In genomic region chr22:50524664-50525103, GRCh38 we compare ENCODE assay signal across 8 cellular contexts. TPM values are rescaled to one million over a fixed set of nuclear protein-coding genes. Genes with fewer than 3 reads are reported as not detected.
DNase-seq lines count a peak whose midpoint lies in the region; ATAC-seq and TF ChIP-seq lines count a peak whose summit lies in the region.

No MANE protein-coding gene starts in this region.

- intact Hi-C loops in esophagus squamous epithelium (cut with DNase I): loop anchor here (10.0 kb wide), 1 partner anchor 90 kb away; no protein-coding TSS in a partner anchor

- H3K36me3 ChIP-seq in GM23338 (ENCODE audit: insufficient read depth) (no peaks in the 10 kb centered on the region; the same call in 1 of the 2 replicates), esophagus squamous epithelium (peaks cover 25 to 44% (median 28%) of the 10 kb centered on the region in 3 donors)

- H3K36me3 Mint-ChIP-seq in GM23338 (ENCODE audit: low read depth): peaks cover 13% of the 10 kb centered on the region

- H3K4me1 Mint-ChIP-seq in GM23338: peaks cover 11% of the 10 kb centered on the region

- DNase-seq in GM23338 (ENCODE audit: low spot score): no peak
- DNase-seq in RPMI7951 (ENCODE audit: low read depth): peak; percentile 47
- DNase-seq in esophagus squamous epithelium (lab: John Stamatoyannopoulos, UW): no peak
- no peak for DNase-seq in retinal pigment epithelial cell (ENCODE audit: low read depth)
- no peak for DNase-seq in occipital lobe (lab: John Stamatoyannopoulos, UW)
- no peak for DNase-seq in foreskin melanocyte

- H2AFZ ChIP-seq in GM23338: no peak overlapping the region; the same call in 1 of the 2 replicates

- H3K27ac ChIP-seq in GM23338 (ENCODE audit: low read depth) (no peak overlapping the region), esophagus squamous epithelium (peak overlapping the region; percentile 90 to 99 (median 95))

- H3K4me2 ChIP-seq in GM23338: peak overlapping the region; percentile 94

- H3K9me3 ChIP-seq in esophagus squamous epithelium: no peaks in the 10 kb centered on the region

- no peak for TF ChIP-seq CTCF in GM23338 (conservative IDR thresholded peaks at IDR 0.05; ENCODE audit: low read depth in 2 of 2)
- TF ChIP-seq CTCF in esophagus squamous epithelium (IDR thresholded peaks at IDR 0.05): no peak
- TF ChIP-seq CTCF in retinal pigment epithelial cell (conservative IDR thresholded peaks at IDR 0.05; ENCODE audit: low read depth, low read length): no peak

- H4K20me1 ChIP-seq in GM23338 (replicated peaks; ENCODE audit: insufficient read depth): no peaks in the 10 kb centered on the region; the same call in 1 of the 2 replicates

- H3K27me3 Mint-ChIP-seq in GM23338 (ENCODE audit: insufficient read depth, low read depth, poor library complexity): peaks cover 36% of the 10 kb centered on the region

- TF ChIP-seq POLR2A in esophagus squamous epithelium (IDR thresholded peaks at IDR 0.05): no peak

- H3K4me3 Mint-ChIP-seq in GM23338: peak overlapping the region; percentile 89

- H3K4me1 ChIP-seq in GM23338 (ENCODE audit: insufficient read depth) (no peaks in the 10 kb centered on the region; the same call in 1 of the 2 replicates), esophagus squamous epithelium (peaks cover 39 to 63% (median 42%) of the 10 kb centered on the region in 3 donors)

- 3 to 10% methylated on average over 12 to 17 of the region's 19 CpGs for WGBS in esophagus squamous epithelium, 2 donors

- peaks cover 4% of the 10 kb centered on the region for H3F3A ChIP-seq in GM23338 (replicated peaks; ENCODE audit: low read depth)

- ATAC-seq in GM23338 (no peak), GM19463 (IDR thresholded peaks at IDR 0.05; ENCODE audit: unreplicated experiment) (no peak), HG03196 (IDR thresholded peaks at IDR 0.05; ENCODE audit: unreplicated experiment) (no peak)

- no peaks in the 10 kb centered on the region for H3K79me2 ChIP-seq in GM23338 (replicated peaks; ENCODE audit: insufficient read depth)

- peak overlapping the region; percentile 84 for H3K4me3 ChIP-seq in GM23338
- peak overlapping the region; percentile 55 to 84 (median 67) for H3K4me3 ChIP-seq in esophagus squamous epithelium
- peak overlapping the region; percentile 63 for H3K4me3 ChIP-seq in retinal pigment epithelial cell (ENCODE audit: low read length)

- peak overlapping the region; percentile 78 for H3K27ac Mint-ChIP-seq in GM23338

- H3K27me3 ChIP-seq in GM23338 (ENCODE audit: insufficient read depth) (peaks cover 31% of the 10 kb centered on the region), esophagus squamous epithelium (peaks cover 0 to 1% (median 0%) of the 10 kb centered on the region in 4 donors)

- H3K9me2 ChIP-seq in GM23338 (ENCODE audit: insufficient read depth): no peaks in the 10 kb centered on the region

- peaks cover 4% of the 10 kb centered on the region; the same call in 2 of the 3 replicates for H3K9me3 Mint-ChIP-seq in GM23338

TF ChIP-seq in GM23338, 12 proteins besides CTCF, POLR2A, EP300 and RAD21 (continues in another document):
- no peak for TF ChIP-seq REST (IDR thresholded peaks at IDR 0.05; ENCODE audit: unreplicated experiment)

RNA-seq across cellular contexts. Expression of gene SCO2, which starts 0.7 kb away (rescaled TPM):
- total RNA-seq in GM23338 (2014; rRNA removed; shearing (Covaris generic)): 1.6 and 4.9 TPM in 2 replicates
- polyA plus RNA-seq in GM23338 (2016; fragmentation: Nextera tagmentation; extraction: Ambion mirVana): 1.1 and 2.6 TPM in 2 replicates
- 5.0 and 9.2 TPM in 2 replicates for total RNA-seq in RPMI7951 (2014; rRNA removed; shearing (Covaris generic))
- total RNA-seq in esophagus squamous epithelium: 10 to 100 TPM in 1 of 4 donors, 1 to 10 TPM in 3; 5.1 to 14.9 (median 6.7) TPM
- total RNA-seq in occipital lobe: 0.78 TPM

RNA-seq across cellular contexts. Expression of gene TYMP, which starts 5.1 kb away (rescaled TPM):
- 0.28 and 1.2 TPM in 2 replicates for total RNA-seq in GM23338 (2014; rRNA removed; shearing (Covaris generic))
- polyA plus RNA-seq in GM23338 (2016; fragmentation: Nextera tagmentation; extraction: Ambion mirVana): 1.8 and 1.9 TPM in 2 replicates
- total RNA-seq in RPMI7951 (2014; rRNA removed; shearing (Covaris generic)): 16.5 and 27.5 TPM in 2 replicates
- total RNA-seq in esophagus squamous epithelium (100 to 1,000 TPM in 2 of 4 donors, 10 to 100 TPM in 2; 86.0 to 281 (median 137) TPM), occipital lobe (2.0 TPM)

RNA-seq across cellular contexts. Expression of gene NCAPH2, which starts 16.7 kb away (rescaled TPM):
- total RNA-seq in GM23338 (2014; rRNA removed; shearing (Covaris generic)): 76.1 and 77.5 TPM in 2 replicates
- 52.2 and 60.7 TPM in 2 replicates for polyA plus RNA-seq in GM23338 (2016; fragmentation: Nextera tagmentation; extraction: Ambion mirVana)
- total RNA-seq in RPMI7951 (2014; rRNA removed; shearing (Covaris generic)): 53.3 and 61.6 TPM in 2 replicates
- total RNA-seq in esophagus squamous epithelium: 10 to 100 TPM; 30.2 to 42.6 (median 38.5) TPM
- total RNA-seq in occipital lobe: 46.9 TPM

RNA-seq across cellular contexts. Expression of gene LMF2, which starts 17.2 kb away (rescaled TPM):
- 30.7 and 36.3 TPM in 2 replicates for total RNA-seq in GM23338 (2014; rRNA removed; shearing (Covaris generic))
- 14.6 and 15.6 TPM in 2 replicates for polyA plus RNA-seq in GM23338 (2016; fragmentation: Nextera tagmentation; extraction: Ambion mirVana)
- total RNA-seq in RPMI7951 (2014; rRNA removed; shearing (Covaris generic)): 20.5 and 24.9 TPM in 2 replicates
- total RNA-seq in esophagus squamous epithelium (10 to 100 TPM; 35.4 to 65.0 (median 46.2) TPM), occipital lobe (9.8 TPM)

RNA-seq across cellular contexts. Expression of gene KLHDC7B, which starts 21.0 kb away (rescaled TPM):
- 0.58 TPM in 1 of 2 replicates, not detected in the other for total RNA-seq in GM23338 (2014; rRNA removed; shearing (Covaris generic))
- not detected in 2 replicates for polyA plus RNA-seq in GM23338 (2016; fragmentation: Nextera tagmentation; extraction: Ambion mirVana)
- not detected in 2 replicates for total RNA-seq in RPMI7951 (2014; rRNA removed; shearing (Covaris generic))
- total RNA-seq in esophagus squamous epithelium (under 1 TPM; 0.26 to 0.53 (median 0.40) TPM), occipital lobe (not detected)
